9 cellular contexts compared by ENCODE assay signal in the genomic region with DNA sequence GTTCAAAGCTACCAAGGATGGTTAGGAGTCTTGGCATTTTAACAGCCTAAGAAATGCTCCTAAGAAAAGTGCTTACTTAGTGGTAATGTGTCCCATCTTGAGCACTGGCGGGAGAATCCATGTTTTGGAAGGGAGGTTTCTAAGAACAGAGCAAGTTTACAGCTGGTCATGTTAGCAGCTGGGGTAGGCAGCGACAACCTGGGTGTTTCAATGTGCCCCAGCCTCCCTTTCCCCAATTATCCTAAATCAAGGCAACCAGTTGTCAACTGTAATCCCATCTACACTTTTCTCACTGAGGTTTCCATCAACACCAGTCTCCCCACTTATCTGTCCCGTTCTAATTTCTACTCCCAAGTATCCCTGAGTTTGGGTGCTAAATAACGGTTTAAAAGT. TPM values are rescaled to one million over a fixed set of nuclear protein-coding genes. Genes with fewer than 3 reads are reported as not detected.
A peak's percentile ranks its signal among the peaks of the same experiment; 100 is the strongest.
DNase-seq lines count a peak whose midpoint lies in the region; ATAC-seq and TF ChIP-seq lines count a peak whose summit lies in the region.
"Had no signal": no experiment of that assay in that cellular context is flagged by ENCODE, and none has a peak within 500 bp of the region (broad histone marks: within the 10 kb centered on the region; RNA-seq: fewer than 3 reads in every experiment).

No MANE protein-coding gene starts in this region.

- H3K36me3 ChIP-seq in heart right ventricle, result peaks cover 0 to 13% (median 0%) of the 10 kb centered on the region in 9 donors
- no peaks in the 10 kb centered on the region for H3K36me3 ChIP-seq in breast epithelium
- no peaks in the 10 kb centered on the region for H3K36me3 ChIP-seq in muscle layer of duodenum (ENCODE audit: control insufficient read depth in 1 of 2, insufficient read depth in 2 of 2, low read length in 2 of 2)
- no peaks in the 10 kb centered on the region for H3K36me3 ChIP-seq in uterus

- H3K4me3 ChIP-seq in heart right ventricle (peak overlapping the region in 5 of 10 donors; percentile 79 to 98 (median 95)), breast epithelium (peak overlapping the region in 2 of 3 donors; percentile 86 to 87), muscle layer of duodenum (ENCODE audit: low read depth in 1 of 2, low read length in 2 of 2) (peak overlapping the region; percentile 91 to 93), uterus (peak overlapping the region; percentile 72 to 88)

- peaks cover 0 to 23% (median 11%) of the 10 kb centered on the region in 9 donors for H3K4me1 ChIP-seq in heart right ventricle
- H3K4me1 ChIP-seq in breast epithelium, result no peaks in the 10 kb centered on the region
- peaks cover 0 to 13% of the 10 kb centered on the region in 2 donors for H3K4me1 ChIP-seq in muscle layer of duodenum (ENCODE audit: control insufficient read depth in 1 of 2, insufficient read depth in 2 of 2, low read length in 2 of 2)
- no peaks in the 10 kb centered on the region for H3K4me1 ChIP-seq in uterus

- ATAC-seq in heart right ventricle (no peak), Right ventricle myocardium superior (ENCODE audit: poor library complexity) (no peak), GM21529 (IDR thresholded peaks at IDR 0.05; ENCODE audit: unreplicated experiment) (no peak)

- TF ChIP-seq POLR2A in breast epithelium (IDR thresholded peaks at IDR 0.05) (no peak), uterus (IDR thresholded peaks at IDR 0.05) (no peak)

- TF ChIP-seq CTCF in heart right ventricle (IDR thresholded peaks at IDR 0.05) (no peak), breast epithelium (IDR thresholded peaks at IDR 0.05) (no peak), uterus (IDR thresholded peaks at IDR 0.05) (no peak)

- intact Hi-C loops in heart right ventricle (cut with DNase I) (loop anchor here in 9 of 10 donors (2.0 to 10.0 kb wide), 17 partner anchors 42 to 869 kb away; no protein-coding TSS in a partner anchor), Right ventricle myocardium superior (cut with DNase I) (loop anchor here (10.0 kb wide), 2 partner anchors 129 to 599 kb away; no protein-coding TSS in a partner anchor), breast epithelium (cut with DNase I; ENCODE audit: low total_unique reads) (loop anchor here (10.0 kb wide), 2 partner anchors 111 to 1411 kb away; no protein-coding TSS in a partner anchor), uterus (cut with DNase I; ENCODE audit: low total_unique reads) (loop anchor here (10.0 kb wide), 2 partner anchors 241 to 599 kb away; a partner anchor contains a TSS)

- H3K27ac ChIP-seq in heart right ventricle (peak overlapping the region in 9 of 10 donors; percentile 94 to 100 (median 99)), breast epithelium (peak overlapping the region in 1 of 2 donors; percentile 98), muscle layer of duodenum (ENCODE audit: low read length) (no peak overlapping the region), uterus (peak overlapping the region; percentile 99 to 100)

- 84 to 92% methylated on average over 4 of the region's 4 CpGs for WGBS in heart right ventricle, 2 donors

- DNase-seq in heart right ventricle (no peak), Right ventricle myocardium superior (no peak), breast epithelium (ENCODE audit: low spot score in 2 of 2) (no peak), uterus (no peak), SIG-M5 (lab: John Stamatoyannopoulos, UW) (no peak), NCI-H1092 (lab: John Stamatoyannopoulos, UW) (no peak)
- DNase-seq: stimulated activated CD4-positive, alpha-beta T cell treated with anti-CD3 and anti-CD28 coated beads, Interleukin-12 subunit alpha, Interleukin-12 subunit beta, amount 100 ng/mL, for 4 hours had no signal

- H3K9me3 ChIP-seq in heart right ventricle (peaks cover 0 to 2% (median 0%) of the 10 kb centered on the region in 11 donors), breast epithelium (no peaks in the 10 kb centered on the region), muscle layer of duodenum (ENCODE audit: control insufficient read depth in 1 of 2, low read length in 2 of 2) (no peaks in the 10 kb centered on the region), uterus (no peaks in the 10 kb centered on the region)

- H3K27me3 ChIP-seq in heart right ventricle, result no peaks in the 10 kb centered on the region
- no peaks in the 10 kb centered on the region for H3K27me3 ChIP-seq in breast epithelium
- no peaks in the 10 kb centered on the region for H3K27me3 ChIP-seq in muscle layer of duodenum (ENCODE audit: low read depth, low read length)
- no peaks in the 10 kb centered on the region for H3K27me3 ChIP-seq in uterus

RNA-seq across cellular contexts. Expression of a gene that starts 1.7 kb away (rescaled TPM):
- total RNA-seq in heart right ventricle, result 10 to 100 TPM; 23.0 to 38.2 (median 27.5) TPM
- polyA plus RNA-seq in heart right ventricle, result 10 to 100 TPM; 11.1 to 17.9 TPM
- 22.1 TPM for total RNA-seq in Right ventricle myocardium superior
- 10 to 100 TPM; 49.0 to 97.9 (median 75.7) TPM for total RNA-seq in breast epithelium
- 100 to 1,000 TPM in 2 of 4 donors, 10 to 100 TPM in 2; 53.8 to 154 (median 111) TPM for total RNA-seq in uterus
